In the genomic region with DNA sequence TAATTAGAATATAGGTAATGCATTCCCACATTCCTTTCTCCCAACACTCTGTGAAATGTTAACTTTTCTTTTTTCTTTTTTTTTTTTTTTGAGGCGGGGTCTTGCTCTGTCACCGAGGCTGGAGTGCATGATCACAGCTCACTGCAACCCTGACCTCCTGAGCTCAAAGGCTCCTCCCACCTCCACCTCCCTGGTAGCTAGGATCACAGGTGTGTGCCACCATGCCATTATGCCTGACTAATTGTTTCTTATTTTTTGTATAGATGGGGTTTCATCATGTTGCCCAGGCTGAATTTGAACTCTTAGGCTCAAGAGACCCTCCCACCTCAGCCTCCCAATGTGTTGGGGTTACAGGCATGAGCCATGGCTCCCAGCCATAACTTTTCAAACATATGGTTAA, we compare ENCODE assay signal across 1 cellular context.
TF ChIP-seq lines count a peak whose summit lies in the region.

No MANE protein-coding gene starts in this region.

TF ChIP-seq in HepG2, 621 proteins besides CTCF, POLR2A, EP300 and RAD21 (continued from another document):
- TF ChIP-seq, protein P1, sequence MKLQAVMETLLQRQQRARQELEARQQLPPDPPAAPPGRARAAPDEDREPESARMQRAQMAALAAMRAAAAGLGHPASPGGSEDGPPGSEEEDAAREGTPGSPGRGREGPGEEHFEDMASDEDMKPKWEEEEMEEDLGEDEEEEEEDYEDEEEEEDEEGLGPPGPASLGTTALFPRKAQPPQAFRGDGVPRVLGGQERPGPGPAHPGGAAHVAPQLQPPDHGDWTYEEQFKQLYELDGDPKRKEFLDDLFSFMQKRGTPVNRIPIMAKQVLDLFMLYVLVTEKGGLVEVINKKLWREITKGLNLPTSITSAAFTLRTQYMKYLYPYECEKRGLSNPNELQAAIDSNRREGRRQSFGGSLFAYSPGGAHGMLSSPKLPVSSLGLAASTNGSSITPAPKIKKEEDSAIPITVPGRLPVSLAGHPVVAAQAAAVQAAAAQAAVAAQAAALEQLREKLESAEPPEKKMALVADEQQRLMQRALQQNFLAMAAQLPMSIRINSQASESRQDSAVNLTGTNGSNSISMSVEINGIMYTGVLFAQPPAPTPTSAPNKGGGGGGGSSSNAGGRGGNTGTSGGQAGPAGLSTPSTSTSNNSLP (IDR thresholded peaks at IDR 0.05; ENCODE audit: low read depth, low read length): no peak
- TF ChIP-seq, protein P2, sequence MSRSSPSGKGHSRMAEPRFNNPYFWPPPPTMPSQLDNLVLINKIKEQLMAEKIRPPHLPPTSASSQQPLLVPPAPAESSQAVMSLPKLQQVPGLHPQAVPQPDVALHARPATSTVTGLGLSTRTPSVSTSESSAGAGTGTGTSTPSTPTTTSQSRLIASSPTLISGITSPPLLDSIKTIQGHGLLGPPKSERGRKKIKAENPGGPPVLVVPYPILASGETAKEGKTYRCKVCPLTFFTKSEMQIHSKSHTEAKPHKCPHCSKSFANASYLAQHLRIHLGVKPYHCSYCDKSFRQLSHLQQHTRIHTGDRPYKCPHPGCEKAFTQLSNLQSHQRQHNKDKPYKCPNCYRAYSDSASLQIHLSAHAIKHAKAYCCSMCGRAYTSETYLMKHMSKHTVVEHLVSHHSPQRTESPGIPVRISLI (CRISPR knock-in tag; IDR thresholded peaks at IDR 0.05; ENCODE audit: borderline replicate concordance): peak; percentile 39; the same call in 1 of the 2 replicates
- TF ChIP-seq TOE1 (CRISPR knock-in tag; IDR thresholded peaks at IDR 0.05): no peak
- TF ChIP-seq ZNF460 (CRISPR knock-in tag; IDR thresholded peaks at IDR 0.05; ENCODE audit: borderline replicate concordance): peak; percentile 91
- TF ChIP-seq, protein P3, sequence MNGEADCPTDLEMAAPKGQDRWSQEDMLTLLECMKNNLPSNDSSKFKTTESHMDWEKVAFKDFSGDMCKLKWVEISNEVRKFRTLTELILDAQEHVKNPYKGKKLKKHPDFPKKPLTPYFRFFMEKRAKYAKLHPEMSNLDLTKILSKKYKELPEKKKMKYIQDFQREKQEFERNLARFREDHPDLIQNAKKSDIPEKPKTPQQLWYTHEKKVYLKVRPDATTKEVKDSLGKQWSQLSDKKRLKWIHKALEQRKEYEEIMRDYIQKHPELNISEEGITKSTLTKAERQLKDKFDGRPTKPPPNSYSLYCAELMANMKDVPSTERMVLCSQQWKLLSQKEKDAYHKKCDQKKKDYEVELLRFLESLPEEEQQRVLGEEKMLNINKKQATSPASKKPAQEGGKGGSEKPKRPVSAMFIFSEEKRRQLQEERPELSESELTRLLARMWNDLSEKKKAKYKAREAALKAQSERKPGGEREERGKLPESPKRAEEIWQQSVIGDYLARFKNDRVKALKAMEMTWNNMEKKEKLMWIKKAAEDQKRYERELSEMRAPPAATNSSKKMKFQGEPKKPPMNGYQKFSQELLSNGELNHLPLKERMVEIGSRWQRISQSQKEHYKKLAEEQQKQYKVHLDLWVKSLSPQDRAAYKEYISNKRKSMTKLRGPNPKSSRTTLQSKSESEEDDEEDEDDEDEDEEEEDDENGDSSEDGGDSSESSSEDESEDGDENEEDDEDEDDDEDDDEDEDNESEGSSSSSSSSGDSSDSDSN (CRISPR knock-in tag; IDR thresholded peaks at IDR 0.05): no peak
- no peak for TF ChIP-seq ZNF878 (CRISPR knock-in tag; IDR thresholded peaks at IDR 0.05)
- peak; percentile 65; the same call in 1 of the 2 replicates for TF ChIP-seq CHD4 (IDR thresholded peaks at IDR 0.05; ENCODE audit: borderline replicate concordance, low read length)
- TF ChIP-seq, protein P4, sequence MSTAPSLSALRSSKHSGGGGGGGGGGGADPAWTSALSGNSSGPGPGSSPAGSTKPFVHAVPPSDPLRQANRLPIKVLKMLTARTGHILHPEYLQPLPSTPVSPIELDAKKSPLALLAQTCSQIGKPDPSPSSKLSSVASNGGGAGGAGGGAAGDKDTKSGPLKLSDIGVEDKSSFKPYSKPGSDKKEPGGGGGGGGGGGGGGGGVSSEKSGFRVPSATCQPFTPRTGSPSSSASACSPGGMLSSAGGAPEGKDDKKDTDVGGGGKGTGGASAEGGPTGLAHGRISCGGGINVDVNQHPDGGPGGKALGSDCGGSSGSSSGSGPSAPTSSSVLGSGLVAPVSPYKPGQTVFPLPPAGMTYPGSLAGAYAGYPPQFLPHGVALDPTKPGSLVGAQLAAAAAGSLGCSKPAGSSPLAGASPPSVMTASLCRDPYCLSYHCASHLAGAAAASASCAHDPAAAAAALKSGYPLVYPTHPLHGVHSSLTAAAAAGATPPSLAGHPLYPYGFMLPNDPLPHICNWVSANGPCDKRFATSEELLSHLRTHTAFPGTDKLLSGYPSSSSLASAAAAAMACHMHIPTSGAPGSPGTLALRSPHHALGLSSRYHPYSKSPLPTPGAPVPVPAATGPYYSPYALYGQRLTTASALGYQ (CRISPR knock-in tag; IDR thresholded peaks at IDR 0.05): no peak
- TF ChIP-seq HDAC1 (CRISPR knock-in tag; IDR thresholded peaks at IDR 0.05): no peak
- 0 out of 2 replicates have a peak, but pooled peaks have one; percentile 20 for TF ChIP-seq ZMYM4 (CRISPR knock-in tag; IDR thresholded peaks at IDR 0.05)
- TF ChIP-seq SP5 (CRISPR knock-in tag; IDR thresholded peaks at IDR 0.05; ENCODE audit: borderline replicate concordance, low read depth): peak; percentile 54; the same call in 1 of the 2 replicates
- TF ChIP-seq, protein P5, sequence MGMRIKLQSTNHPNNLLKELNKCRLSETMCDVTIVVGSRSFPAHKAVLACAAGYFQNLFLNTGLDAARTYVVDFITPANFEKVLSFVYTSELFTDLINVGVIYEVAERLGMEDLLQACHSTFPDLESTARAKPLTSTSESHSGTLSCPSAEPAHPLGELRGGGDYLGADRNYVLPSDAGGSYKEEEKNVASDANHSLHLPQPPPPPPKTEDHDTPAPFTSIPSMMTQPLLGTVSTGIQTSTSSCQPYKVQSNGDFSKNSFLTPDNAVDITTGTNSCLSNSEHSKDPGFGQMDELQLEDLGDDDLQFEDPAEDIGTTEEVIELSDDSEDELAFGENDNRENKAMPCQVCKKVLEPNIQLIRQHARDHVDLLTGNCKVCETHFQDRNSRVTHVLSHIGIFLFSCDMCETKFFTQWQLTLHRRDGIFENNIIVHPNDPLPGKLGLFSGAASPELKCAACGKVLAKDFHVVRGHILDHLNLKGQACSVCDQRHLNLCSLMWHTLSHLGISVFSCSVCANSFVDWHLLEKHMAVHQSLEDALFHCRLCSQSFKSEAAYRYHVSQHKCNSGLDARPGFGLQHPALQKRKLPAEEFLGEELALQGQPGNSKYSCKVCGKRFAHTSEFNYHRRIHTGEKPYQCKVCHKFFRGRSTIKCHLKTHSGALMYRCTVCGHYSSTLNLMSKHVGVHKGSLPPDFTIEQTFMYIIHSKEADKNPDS (CRISPR knock-in tag; IDR thresholded peaks at IDR 0.05): no peak
- no peak for TF ChIP-seq MAFG (CRISPR knock-in tag; IDR thresholded peaks at IDR 0.05)
- peak; percentile 16; the same call in 1 of the 2 replicates for TF ChIP-seq ZMYM3 (CRISPR knock-in tag; IDR thresholded peaks at IDR 0.05)
